9 cellular contexts compared by ENCODE assay signal in genomic region chr14:26841920-26842741, GRCh38.
DNase-seq lines count a peak whose midpoint lies in the region; ATAC-seq, FAIRE-seq and TF ChIP-seq lines count a peak whose summit lies in the region.
"Had no signal": no experiment of that assay in that cellular context is flagged by ENCODE, and none has a peak within 500 bp of the region (broad histone marks: within the 10 kb centered on the region; RNA-seq: fewer than 3 reads in every experiment).

No MANE protein-coding gene starts in this region.

- DNase-seq in HTR-8/SVneo (ENCODE audit: insufficient read length, low spot score) = peak; percentile 69
- peak; percentile 32 for DNase-seq in amniotic stem cell (lab: John Stamatoyannopoulos, UW)
- peak; percentile 52 for DNase-seq in islet precursor cell
- no peak for DNase-seq in thoracic aorta (ENCODE audit: low spot score)
- DNase-seq in GM19238 (ENCODE audit: insufficient read length, low spot score) = no peak
- DNase-seq in CD14-positive monocyte (ENCODE audit: low spot score) = no peak
- DNase-seq in T-helper 1 cell = no peak
- DNase-seq: naive B cell had no signal

- no peak overlapping the region for H3K4me3 Mint-ChIP-seq in CD14-positive monocyte
- H3K4me3 Mint-ChIP-seq: naive B cell had no signal

- H3K27ac Mint-ChIP-seq in CD14-positive monocyte = no peak overlapping the region
- H3K27ac Mint-ChIP-seq: naive B cell had no signal

- no peak for TF ChIP-seq CTCF in thoracic aorta (IDR thresholded peaks at IDR 0.05)
- TF ChIP-seq CTCF in CD14-positive monocyte (IDR thresholded peaks at IDR 0.05) = no peak

- intact Hi-C loops in CD14-positive monocyte (cut with micrococcal nuclease) = no loop called here

- H3K9me3 ChIP-seq in thoracic aorta = no peaks in the 10 kb centered on the region

- no peaks in the 10 kb centered on the region for H3K36me3 ChIP-seq in thoracic aorta

- no peaks in the 10 kb centered on the region for H3K36me3 Mint-ChIP-seq in CD14-positive monocyte
- H3K36me3 Mint-ChIP-seq: naive B cell had no signal

- ATAC-seq in thoracic aorta (ENCODE audit: insufficient number of reproducible peaks, low FRiP score, low read depth) = peak; percentile 80
- no peak for ATAC-seq in GM21737 (IDR thresholded peaks at IDR 0.05; ENCODE audit: unreplicated experiment)

- no peaks in the 10 kb centered on the region for H3K27me3 Mint-ChIP-seq in CD14-positive monocyte (ENCODE audit: low read depth in 3 of 3)
- H3K27me3 Mint-ChIP-seq: naive B cell had no signal

- no peaks in the 10 kb centered on the region for H3K4me1 ChIP-seq in thoracic aorta (ENCODE audit: control insufficient read depth in 1 of 2, low read depth in 2 of 2)

- H3K4me3 ChIP-seq in thoracic aorta = no peak overlapping the region

- no peaks in the 10 kb centered on the region for H3K27me3 ChIP-seq in thoracic aorta (replicated peaks; ENCODE audit: insufficient read depth)

- peak overlapping the region in 1 of 2 donors; percentile 43 for H3K27ac ChIP-seq in thoracic aorta

- peak; percentile 97 for FAIRE-seq in HTR-8/SVneo (lab: Jason Lieb, UNC)

- no peaks in the 10 kb centered on the region for H3K4me1 Mint-ChIP-seq in CD14-positive monocyte
- H3K4me1 Mint-ChIP-seq: naive B cell had no signal

- peaks cover 0 to 4% (median 0%) of the 10 kb centered on the region in 7 donors for H3K9me3 Mint-ChIP-seq in CD14-positive monocyte

Comparison
In these comparisons a context has a peak if more than half of its experiments do, and no peak if none do; other contexts are left out.
1. DNase-seq: peak in HTR-8/SVneo (single experiment), amniotic stem cell (single experiment) and islet precursor cell (single experiment); none in thoracic aorta (single experiment), GM19238 (single experiment), CD14-positive monocyte (single experiment) and T-helper 1 cell (0 of 5).